ENCODE assay signal across 11 cellular contexts in the genomic region with DNA sequence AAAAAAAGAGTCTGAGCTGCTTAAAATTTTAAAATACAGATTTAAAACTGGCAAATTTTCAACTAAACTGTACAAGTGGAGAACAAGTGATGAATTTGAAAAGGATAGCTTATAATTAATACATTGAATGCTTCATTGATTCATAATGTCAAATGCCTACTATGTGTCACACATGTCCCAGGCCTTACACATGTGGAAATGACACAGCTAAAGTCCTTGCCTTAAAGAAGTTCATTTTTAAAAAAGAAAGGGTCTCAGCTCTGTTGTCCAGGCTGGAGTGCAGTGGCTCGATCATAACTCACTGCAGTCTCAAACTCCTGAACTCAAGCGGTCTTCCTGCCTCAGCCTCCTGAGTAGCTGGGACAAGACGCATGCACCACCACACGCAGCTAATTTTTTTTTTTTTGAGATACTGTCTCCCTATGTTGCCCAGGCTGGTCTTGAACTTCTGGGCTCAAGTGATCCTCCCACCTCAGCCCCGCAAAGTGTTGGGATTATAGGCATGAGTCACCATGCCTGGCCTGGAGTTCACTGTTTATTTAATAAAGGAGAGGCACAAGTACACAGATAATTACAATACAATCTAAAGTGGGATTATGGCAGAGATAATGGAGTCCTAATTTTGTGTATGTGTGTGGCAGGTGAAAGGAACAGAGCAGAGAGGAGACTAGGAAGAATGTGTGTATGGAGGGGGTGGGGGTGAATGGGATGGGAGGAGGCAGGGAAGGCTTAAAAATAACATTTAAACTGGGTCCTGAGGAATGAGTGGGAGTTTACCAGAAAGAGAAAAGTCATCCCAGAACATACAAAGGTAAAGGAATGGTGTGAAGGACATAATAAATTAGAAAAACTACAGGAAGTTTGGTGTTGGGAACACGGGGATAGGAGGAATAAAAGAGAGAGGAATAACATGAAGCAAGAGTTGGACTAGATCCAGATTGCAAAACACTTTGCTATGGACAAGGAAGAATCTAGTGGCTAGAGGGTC. TPM values are rescaled to one million over a fixed set of nuclear protein-coding genes. Genes with fewer than 3 reads are reported as not detected.
DNase-seq lines count a peak whose midpoint lies in the region; ATAC-seq and TF ChIP-seq lines count a peak whose summit lies in the region.
"Had no signal": no experiment of that assay in that cellular context is flagged by ENCODE, and none has a peak within 500 bp of the region (broad histone marks: within the 10 kb centered on the region; RNA-seq: fewer than 3 reads in every experiment).

No MANE protein-coding gene starts in this region.

- peak overlapping the region; percentile 64 for H3K27ac Mint-ChIP-seq in MCF 10A (ENCODE audit: low read depth, unreplicated experiment)
- H3K27ac Mint-ChIP-seq: stimulated activated memory B cell treated with anti-CD40 and anti-IgM and Interleukin-4, amounts not matched to agents 10 μg/mL and 1 μg/mL and 100 μg/mL, for 72 hours had no signal

- H3K79me2 ChIP-seq in PC-3 (ENCODE audit: low read length) = peaks cover 94% of the 10 kb centered on the region

- H3K4me3 Mint-ChIP-seq in MCF 10A (ENCODE audit: unreplicated experiment) = peak overlapping the region; percentile 17
- H3K4me3 Mint-ChIP-seq: stimulated activated memory B cell treated with anti-CD40 and anti-IgM and Interleukin-4, amounts not matched to agents 10 μg/mL and 1 μg/mL and 100 μg/mL, for 72 hours had no signal

- DNase-seq in MCF 10A (ENCODE audit: unreplicated experiment) (peak; percentile 61), breast epithelium (ENCODE audit: low spot score in 2 of 2) (no peak), PC-3 (peak; percentile 72), foreskin fibroblast (peak; percentile 31 to 71), AML-193 (lab: John Stamatoyannopoulos, UW) (no peak), left lobe of liver (ENCODE audit: low spot score) (no peak)
- no peak for DNase-seq in activated effector memory CD4-positive, alpha-beta T cell treated with anti-CD3 and anti-CD28 coated beads, Interleukin-2, amount 50 U/mL, for 16 hours
- DNase-seq: NCI-H446, right lobe of liver had no signal

- H3K9me3 ChIP-seq in breast epithelium (no peaks in the 10 kb centered on the region), PC-3 (ENCODE audit: low read length) (no peaks in the 10 kb centered on the region)
- H3K9me3 ChIP-seq: right lobe of liver had no signal

- no peaks in the 10 kb centered on the region for H3K9me3 Mint-ChIP-seq in MCF 10A (ENCODE audit: unreplicated experiment)
- H3K9me3 Mint-ChIP-seq: stimulated activated memory B cell treated with anti-CD40 and anti-IgM and Interleukin-4, amounts not matched to agents 10 μg/mL and 1 μg/mL and 100 μg/mL, for 72 hours had no signal

- BruUV-seq in MCF 10A (replicated peaks; lab: Mats Ljungman, UMichigan) = no TSS peak
- no TSS peak for BruUV-seq in PC-3 (replicated peaks; lab: Mats Ljungman, UMichigan)

- peaks cover 91% of the 10 kb centered on the region for H4K20me1 ChIP-seq in PC-3 (ENCODE audit: low read length)

- ATAC-seq in PC-3 (peak; percentile 4; the same call in 1 of the 2 replicates), left lobe of liver (no peak), GM21390 (IDR thresholded peaks at IDR 0.05; ENCODE audit: unreplicated experiment) (no peak)
- ATAC-seq: stimulated activated memory B cell treated with anti-CD40 and anti-IgM and Interleukin-4, amounts not matched to agents 10 μg/mL and 1 μg/mL and 100 μg/mL, for 72 hours had no signal

- CTCF ChIA-PET in MCF 10A (lab: Yijun Ruan, JAX) = interaction anchor here (0.6 to 4.3 kb wide), 19 partner anchors 12 to 667 kb away, joined by 3 to 64 read pairs (median 7); no protein-coding TSS in a partner anchor
- CTCF ChIA-PET in PC-3 (lab: Charles Lee) = no interaction called here

- no peaks in the 10 kb centered on the region for H3K27me3 Mint-ChIP-seq in MCF 10A (ENCODE audit: insufficient read depth, unreplicated experiment)
- H3K27me3 Mint-ChIP-seq: stimulated activated memory B cell treated with anti-CD40 and anti-IgM and Interleukin-4, amounts not matched to agents 10 μg/mL and 1 μg/mL and 100 μg/mL, for 72 hours had no signal

- H3K4me1 ChIP-seq in breast epithelium = peaks cover 0 to 29% of the 10 kb centered on the region in 2 donors
- H3K4me1 ChIP-seq in PC-3 (ENCODE audit: insufficient read depth, low read length) = peaks cover 34% of the 10 kb centered on the region

- TF ChIP-seq POLR2A in breast epithelium (IDR thresholded peaks at IDR 0.05) = no peak

- peaks cover 11% of the 10 kb centered on the region for H3K36me3 Mint-ChIP-seq in MCF 10A (ENCODE audit: insufficient read depth, unreplicated experiment)
- H3K36me3 Mint-ChIP-seq: stimulated activated memory B cell treated with anti-CD40 and anti-IgM and Interleukin-4, amounts not matched to agents 10 μg/mL and 1 μg/mL and 100 μg/mL, for 72 hours had no signal

- H3K9me2 ChIP-seq in PC-3 (replicated peaks; ENCODE audit: low read length) = no peaks in the 10 kb centered on the region

- H3K9ac ChIP-seq in PC-3 (ENCODE audit: low read length) = no peak overlapping the region

- TF ChIP-seq CTCF in MCF 10A (IDR thresholded peaks at IDR 0.05; ENCODE audit: unreplicated experiment) = no peak
- no peak for TF ChIP-seq CTCF in breast epithelium (IDR thresholded peaks at IDR 0.05)
- TF ChIP-seq CTCF in PC-3 (conservative IDR thresholded peaks at IDR 0.05; ENCODE audit: low read depth, low read length) = no peak
- TF ChIP-seq CTCF in foreskin fibroblast (IDR thresholded peaks at IDR 0.05; ENCODE audit: low read depth, low read length) = no peak

- H3K36me3 ChIP-seq in breast epithelium (no peaks in the 10 kb centered on the region), PC-3 (ENCODE audit: low read depth, low read length) (no peaks in the 10 kb centered on the region; the same call in 1 of the 2 replicates)
- H3K36me3 ChIP-seq: right lobe of liver had no signal

- POLR2A ChIA-PET in MCF 10A (lab: Yijun Ruan, JAX) = interaction anchor here (0.6 to 4.6 kb wide), 6 partner anchors 9 to 114 kb away, joined by 3 to 83 read pairs (median 3); a partner anchor contains a TSS
- POLR2A ChIA-PET in PC-3 (lab: Charles Lee; ENCODE audit: unreplicated experiment) = interaction anchor here (0.7 kb wide), 1 partner anchor 28 kb away, joined by 3 read pairs; no protein-coding TSS in a partner anchor

- H3K4me3 ChIP-seq in breast epithelium = no peak overlapping the region
- no peak overlapping the region for H3K4me3 ChIP-seq in PC-3 (ENCODE audit: low read length)
- no peak overlapping the region for H3K4me3 ChIP-seq in foreskin fibroblast (ENCODE audit: low read depth in 1 of 2, low read length in 2 of 2)
- H3K4me3 ChIP-seq: right lobe of liver had no signal

- H2AFZ ChIP-seq in PC-3 (ENCODE audit: low read length) = no peak overlapping the region

- H3K4me1 Mint-ChIP-seq in MCF 10A (ENCODE audit: insufficient read depth, unreplicated experiment) = peaks cover 34% of the 10 kb centered on the region

- H3F3A ChIP-seq in PC-3 (ENCODE audit: low read length, unreplicated experiment) = no peaks in the 10 kb centered on the region

- H3K27me3 ChIP-seq in breast epithelium = no peaks in the 10 kb centered on the region
- H3K27me3 ChIP-seq in PC-3 (ENCODE audit: low read length) = no peaks in the 10 kb centered on the region
- H3K27me3 ChIP-seq: right lobe of liver had no signal

- intact Hi-C loops in MCF 10A (cut with micrococcal nuclease) (loop anchor here (1.0 to 5.0 kb wide), 2 partner anchors 98 to 114 kb away; no protein-coding TSS in a partner anchor), breast epithelium (cut with DNase I; ENCODE audit: low total_unique reads) (no loop called here), PC-3 (cut with micrococcal nuclease) (no loop called here)

- H3K4me2 ChIP-seq in PC-3 (ENCODE audit: low read length) = peak overlapping the region; percentile 80

- H3K27ac ChIP-seq in breast epithelium (peak overlapping the region in 1 of 2 donors; percentile 12), PC-3 (ENCODE audit: low read length) (no peak overlapping the region)
- H3K27ac ChIP-seq: right lobe of liver had no signal

RNA-seq across cellular contexts. Expression of a gene that starts 4.7 kb away (rescaled TPM):
- 26.0 and 31.2 TPM in 2 replicates for total RNA-seq in MCF 10A (2022)
- total RNA-seq in breast epithelium = 10 to 100 TPM; 30.1 to 59.7 (median 36.1) TPM
- total RNA-seq in PC-3 (2014; rRNA removed) = 26.9 and 32.1 TPM in 2 replicates
- 8.2 TPM for total RNA-seq in left lobe of liver

RNA-seq across cellular contexts. Expression of a gene that starts 33.0 kb away (rescaled TPM):
- total RNA-seq in MCF 10A (2022) (1.5 and 2.3 TPM in 2 replicates), breast epithelium (10 to 100 TPM; 11.7 to 21.6 (median 17.0) TPM), PC-3 (2014; rRNA removed) (4.6 and 5.0 TPM in 2 replicates), left lobe of liver (6.6 TPM)

RNA-seq across cellular contexts. Expression of a gene that starts 56.1 kb away (rescaled TPM):
- total RNA-seq in MCF 10A (2022) (0.75 and 0.98 TPM in 2 replicates), breast epithelium (under 1 TPM in 1 of 3 donors, not detected in 2; 0.33 TPM), PC-3 (2014; rRNA removed) (2.4 TPM in 1 of 2 replicates, not detected in the other), left lobe of liver (not detected)

Comparison
In these comparisons a context has a peak if more than half of its experiments do, and no peak if none do; other contexts are left out.
1. DNase-seq: peak in MCF 10A (single experiment), PC-3 (single experiment) and foreskin fibroblast (2 of 2); none in breast epithelium (0 of 2), AML-193 (0 of 2), left lobe of liver (single experiment) and activated effector memory CD4-positive, alpha-beta T cell treated with anti-CD3 and anti-CD28 coated beads, Interleukin-2, amount 50 U/mL, for 16 hours (single experiment).